Comparison of ENCODE assay signal across 1 cellular context in genomic region chr13:46176756-46177155, GRCh38.
TF ChIP-seq lines count a peak whose summit lies in the region.

No MANE protein-coding gene starts in this region.

TF ChIP-seq in GM23338, 12 proteins besides CTCF, POLR2A, EP300 and RAD21 (continued from another document):
- TF ChIP-seq ZNF462 (CRISPR knock-in tag; IDR thresholded peaks at IDR 0.05) (no peak), REST (IDR thresholded peaks at IDR 0.05; ENCODE audit: unreplicated experiment) (no peak), EZH2phosphoT487 (IDR thresholded peaks at IDR 0.05; ENCODE audit: unreplicated experiment) (no peak), ZNF114 (CRISPR knock-in tag; IDR thresholded peaks at IDR 0.05) (no peak), EZH2 (IDR thresholded peaks at IDR 0.05; ENCODE audit: low read depth, unreplicated experiment) (no peak)
